ENCODE assay signal across 1 cellular context in the genomic region with DNA sequence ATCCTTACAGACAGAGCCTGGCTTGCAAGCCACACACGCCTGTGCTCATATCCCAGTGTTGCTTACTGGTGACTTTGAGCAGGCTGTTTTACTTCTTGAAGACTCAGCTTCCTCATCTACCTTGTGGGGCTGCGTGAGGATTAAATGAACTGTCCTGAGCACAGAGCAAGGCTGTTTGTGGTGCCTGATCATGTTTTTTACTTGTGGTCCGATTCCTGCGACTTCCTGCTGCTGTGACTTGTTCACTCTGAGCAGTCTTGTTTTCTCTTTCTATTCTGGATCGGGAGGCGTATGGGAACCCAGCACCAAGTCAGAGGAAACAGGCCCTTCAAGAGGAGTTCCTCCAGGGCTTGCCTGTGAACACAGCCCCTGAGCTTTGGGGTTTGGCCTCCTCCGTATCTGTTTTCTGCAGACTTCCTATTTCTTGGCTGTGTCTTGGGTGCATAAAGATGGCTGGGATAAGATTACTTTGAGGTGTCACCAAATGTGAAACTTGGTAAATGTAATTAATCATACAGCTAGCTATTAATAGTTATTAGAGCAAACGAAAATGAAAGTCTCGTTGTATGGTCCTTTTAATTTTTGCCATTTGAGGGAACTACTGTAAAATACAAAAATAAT.
TF ChIP-seq lines count a peak whose summit lies in the region.

No MANE protein-coding gene starts in this region.

TF ChIP-seq in SK-N-SH, 30 proteins besides CTCF, POLR2A, EP300 and RAD21 (continued from another document):
- TF ChIP-seq, protein P1, sequence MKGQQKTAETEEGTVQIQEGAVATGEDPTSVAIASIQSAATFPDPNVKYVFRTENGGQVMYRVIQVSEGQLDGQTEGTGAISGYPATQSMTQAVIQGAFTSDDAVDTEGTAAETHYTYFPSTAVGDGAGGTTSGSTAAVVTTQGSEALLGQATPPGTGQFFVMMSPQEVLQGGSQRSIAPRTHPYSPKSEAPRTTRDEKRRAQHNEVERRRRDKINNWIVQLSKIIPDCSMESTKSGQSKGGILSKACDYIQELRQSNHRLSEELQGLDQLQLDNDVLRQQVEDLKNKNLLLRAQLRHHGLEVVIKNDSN (IDR thresholded peaks at IDR 0.05; ENCODE audit: borderline replicate concordance, low read depth): no peak
- TF ChIP-seq GATA2 (CRISPR knock-in tag; IDR thresholded peaks at IDR 0.05): no peak
- no peak for TF ChIP-seq MEF2A (IDR thresholded peaks at IDR 0.05; ENCODE audit: borderline replicate concordance, low read depth)
- TF ChIP-seq RXRA (IDR thresholded peaks at IDR 0.05; ENCODE audit: borderline replicate concordance, low read depth): no peak
- no peak for TF ChIP-seq FOSL2 (IDR thresholded peaks at IDR 0.05; ENCODE audit: borderline replicate concordance, low read depth)
- TF ChIP-seq NRF1 (IDR thresholded peaks at IDR 0.05; ENCODE audit: low read depth, low read length): no peak
- TF ChIP-seq TCF12 (IDR thresholded peaks at IDR 0.05): no peak
- no peak for TF ChIP-seq SMC3 (IDR thresholded peaks at IDR 0.05; ENCODE audit: low read depth, low read length)
- TF ChIP-seq FOXM1 (IDR thresholded peaks at IDR 0.05; ENCODE audit: low read depth): no peak
- TF ChIP-seq RCOR1 (IDR thresholded peaks at IDR 0.05; ENCODE audit: low read length): no peak
- no peak for TF ChIP-seq CHD2 (IDR thresholded peaks at IDR 0.05; ENCODE audit: low read length, partially characterized antibody)
- TF ChIP-seq, protein P2, sequence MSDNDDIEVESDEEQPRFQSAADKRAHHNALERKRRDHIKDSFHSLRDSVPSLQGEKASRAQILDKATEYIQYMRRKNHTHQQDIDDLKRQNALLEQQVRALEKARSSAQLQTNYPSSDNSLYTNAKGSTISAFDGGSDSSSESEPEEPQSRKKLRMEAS (IDR thresholded peaks at IDR 0.05; ENCODE audit: low read depth): no peak
- TF ChIP-seq, protein P3, sequence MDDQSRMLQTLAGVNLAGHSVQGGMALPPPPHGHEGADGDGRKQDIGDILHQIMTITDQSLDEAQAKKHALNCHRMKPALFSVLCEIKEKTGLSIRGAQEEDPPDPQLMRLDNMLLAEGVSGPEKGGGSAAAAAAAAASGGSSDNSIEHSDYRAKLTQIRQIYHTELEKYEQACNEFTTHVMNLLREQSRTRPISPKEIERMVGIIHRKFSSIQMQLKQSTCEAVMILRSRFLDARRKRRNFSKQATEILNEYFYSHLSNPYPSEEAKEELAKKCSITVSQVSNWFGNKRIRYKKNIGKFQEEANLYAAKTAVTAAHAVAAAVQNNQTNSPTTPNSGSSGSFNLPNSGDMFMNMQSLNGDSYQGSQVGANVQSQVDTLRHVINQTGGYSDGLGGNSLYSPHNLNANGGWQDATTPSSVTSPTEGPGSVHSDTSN (IDR thresholded peaks at IDR 0.05): no peak
- no peak for TF ChIP-seq EZH2phosphoT487 (IDR thresholded peaks at IDR 0.05; ENCODE audit: borderline replicate concordance, low read depth)
- TF ChIP-seq GABPA (IDR thresholded peaks at IDR 0.05; ENCODE audit: low read depth): no peak
TF ChIP-seq in SK-N-SH: peak in this region for 0.
